Comparison of ENCODE assay signal across 8 cellular contexts in the genomic region with DNA sequence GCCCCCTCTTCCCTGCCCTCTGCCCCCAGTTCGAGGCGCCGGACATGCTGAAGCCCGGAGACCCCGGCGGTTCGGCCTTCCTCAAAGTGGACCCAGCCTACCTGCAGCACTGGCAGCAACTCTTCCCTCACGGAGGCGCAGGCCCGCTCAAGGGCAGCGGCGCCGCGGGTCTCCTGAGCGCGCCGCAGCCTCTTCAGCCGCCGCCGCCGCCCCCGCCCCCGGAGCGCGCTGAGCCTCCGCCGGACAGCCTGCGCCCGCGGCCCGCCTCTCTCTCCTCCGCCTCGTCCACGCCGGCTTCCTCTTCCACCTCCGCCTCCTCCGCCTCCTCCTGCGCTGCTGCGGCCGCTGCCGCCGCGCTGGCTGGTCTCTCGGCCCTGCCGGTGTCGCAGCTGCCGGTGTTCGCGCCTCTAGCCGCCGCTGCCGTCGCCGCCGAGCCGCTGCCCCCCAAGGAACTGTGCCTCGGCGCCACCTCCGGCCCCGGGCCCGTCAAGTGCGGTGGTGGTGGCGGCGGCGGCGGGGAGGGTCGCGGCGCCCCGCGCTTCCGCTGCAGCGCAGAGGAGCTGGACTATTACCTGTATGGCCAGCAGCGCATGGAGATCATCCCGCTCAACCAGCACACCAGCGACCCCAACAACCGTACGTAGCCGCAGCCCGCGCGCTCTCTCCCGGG. TPM values are rescaled to one million over a fixed set of nuclear protein-coding genes. Genes with fewer than 3 reads are reported as not detected.
DNase-seq lines count a peak whose midpoint lies in the region; ATAC-seq, FAIRE-seq and TF ChIP-seq lines count a peak whose summit lies in the region.

No MANE protein-coding gene starts in this region.

- no peak for FAIRE-seq in urothelium cell line (lab: Jason Lieb, UNC)

- ATAC-seq in esophagus mucosa (peak; percentile 51), omental fat pad (ENCODE audit: low FRiP score) (peak; percentile 59)

- TF ChIP-seq CTCF in omental fat pad (IDR thresholded peaks at IDR 0.05): no peak

- DNase-seq in NCI-H1092 treated with DMSO at 0.1 percent for 48 hours (lab: John Stamatoyannopoulos, UW) (peak; percentile 5), NCI-H1092 (lab: John Stamatoyannopoulos, UW) (no peak), NCI-H526 treated with DMSO at 0.1 percent for 48 hours (lab: John Stamatoyannopoulos, UW) (peak; percentile 6), omental fat pad (ENCODE audit: low spot score) (no peak), urothelium cell line (ENCODE audit: low spot score) (no peak), medulla oblongata (ENCODE audit: extremely low spot score) (no peak)
- no peak for DNase-seq in activated effector memory CD4-positive, alpha-beta T cell treated with Interleukin-2 at 50 U/mL for 16 hours

RNA-seq across cellular contexts. Expression of a gene that starts 1.1 kb away (rescaled TPM):
- total RNA-seq in esophagus mucosa (0.32 TPM), omental fat pad (1 to 10 TPM in 2 of 4 donors, under 1 TPM in 2; 0.24 to 3.2 (median 1.3) TPM)

RNA-seq across cellular contexts. Expression of a gene that starts 53.6 kb away (rescaled TPM):
- total RNA-seq in esophagus mucosa: 44.7 TPM
- 10 to 100 TPM in 3 of 4 donors, 1 to 10 TPM in 1; 9.0 to 48.7 (median 22.6) TPM for total RNA-seq in omental fat pad

Comparison
In these comparisons a context has a peak if more than half of its experiments do, and no peak if none do; other contexts are left out.
1. DNase-seq: peak in NCI-H1092 treated with DMSO at 0.1 percent for 48 hours (single experiment) and NCI-H526 treated with DMSO at 0.1 percent for 48 hours (single experiment); none in NCI-H1092 (single experiment), omental fat pad (single experiment), urothelium cell line (single experiment), activated effector memory CD4-positive, alpha-beta T cell treated with Interleukin-2 at 50 U/mL for 16 hours (single experiment) and medulla oblongata (single experiment).